In genomic region chr15:49918106-49918505, GRCh38 we compare ENCODE assay signal across 21 cellular contexts.
A peak's percentile ranks its signal among the peaks of the same experiment; 100 is the strongest.
DNase-seq lines count a peak whose midpoint lies in the region; ATAC-seq and TF ChIP-seq lines count a peak whose summit lies in the region.
"Had no signal": no experiment of that assay in that cellular context is flagged by ENCODE, and none has a peak within 500 bp of the region (broad histone marks: within the 10 kb centered on the region; RNA-seq: fewer than 3 reads in every experiment).

No MANE protein-coding gene starts in this region.

- CTCF ChIA-PET in mammary epithelial cell (lab: Charles Lee; ENCODE audit: low non-redundant PET), result no interaction called here

- no peaks in the 10 kb centered on the region for H3K79me2 ChIP-seq in mammary epithelial cell (ENCODE audit: insufficient read depth, low read length)

- H3K36me3 ChIP-seq in mammary epithelial cell (ENCODE audit: insufficient read depth, low read length), result no peaks in the 10 kb centered on the region
- H3K36me3 ChIP-seq: gastrocnemius medialis had no signal

- H3K4me1 ChIP-seq in mammary epithelial cell (ENCODE audit: insufficient read depth, low read length), result no peaks in the 10 kb centered on the region

- no peaks in the 10 kb centered on the region for H3K9me3 ChIP-seq in mammary epithelial cell (replicated peaks; ENCODE audit: insufficient read depth, low read length)
- H3K9me3 ChIP-seq: gastrocnemius medialis had no signal

- H3K9ac ChIP-seq in mammary epithelial cell (ENCODE audit: insufficient read depth, low read length), result no peak overlapping the region

- no peaks in the 10 kb centered on the region for H4K20me1 ChIP-seq in mammary epithelial cell (ENCODE audit: insufficient read depth, low read length)

- DNase-seq in EH (ENCODE audit: low read depth), result peak; percentile 14
- peak; percentile 47 for DNase-seq in M059J (ENCODE audit: low read depth)
- peak; percentile 28 for DNase-seq in mammary epithelial cell
- DNase-seq in kidney tubule cell (ENCODE audit: low spot score), result peak; percentile 30
- DNase-seq in osteocyte (ENCODE audit: extremely low spot score, unreplicated experiment), result no peak
- no peak for DNase-seq in hypothalamus (lab: John Stamatoyannopoulos, UW)
- DNase-seq: activated B cell treated with CpG ODN at 0.5 μM for 24 hours; activated naive CD8-positive, alpha-beta T cell treated with anti-CD3 and anti-CD28 coated beads, Interleukin-2, amount 50 U/mL, for 24 hours; gastrocnemius medialis; GDM1; MM.1S; naive thymus-derived CD4-positive, alpha-beta T cell; NCI-H2107; stimulated activated CD4-positive, alpha-beta T cell treated with anti-CD3 and anti-CD28 coated beads, Interleukin-12 subunit alpha, Interleukin-12 subunit beta, amount 100 ng/mL, for 4 hours; T-helper 17 cell had no signal

- no peak overlapping the region for H3K27ac ChIP-seq in mammary epithelial cell (ENCODE audit: insufficient read depth, low read depth, low read length)
- H3K27ac ChIP-seq: gastrocnemius medialis had no signal

- no peak overlapping the region for H3K4me3 Mint-ChIP-seq in osteocyte (ENCODE audit: unreplicated experiment)
- H3K4me3 Mint-ChIP-seq: activated B cell treated with CpG ODN at 0.5 μM for 24 hours; activated naive CD8-positive, alpha-beta T cell treated with anti-CD3 and anti-CD28 coated beads, Interleukin-2, amount 50 U/mL, for 24 hours; activated T-helper 17 cell treated with anti-CD3 and anti-CD28 coated beads, Interleukin-2, amount 50 U/mL, for 72 hours; B cell; naive thymus-derived CD4-positive, alpha-beta T cell; T-helper 17 cell had no signal

- dilution Hi-C loops in mammary epithelial cell (cut with HindIII; ENCODE audit: low sequenced_read_pairs), result no loop called here

- in situ Hi-C loops in mammary epithelial cell (cut with MboI; ENCODE audit: low sequenced_read_pairs in 2 of 2), result no loop called here

- peaks cover 25% of the 10 kb centered on the region for H3K27me3 Mint-ChIP-seq in osteocyte (ENCODE audit: unreplicated experiment)
- H3K27me3 Mint-ChIP-seq: activated B cell treated with CpG ODN at 0.5 μM for 24 hours; activated naive CD8-positive, alpha-beta T cell treated with anti-CD3 and anti-CD28 coated beads, Interleukin-2, amount 50 U/mL, for 24 hours; activated T-helper 17 cell treated with anti-CD3 and anti-CD28 coated beads, Interleukin-2, amount 50 U/mL, for 72 hours; B cell; progenitor cell of endocrine pancreas; T-helper 17 cell had no signal

- BruUV-seq in mammary epithelial cell (replicated peaks; lab: Mats Ljungman, UMichigan), result no TSS peak

- no peak for TF ChIP-seq CTCF in mammary epithelial cell (conservative IDR thresholded peaks at IDR 0.05 in 1 of 2, IDR thresholded peaks at IDR 0.05 in 1 of 2; ENCODE audit: extremely low read depth in 1 of 2, insufficient read depth in 1 of 2, low read depth in 1 of 2, low read length in 2 of 2)
- no peak for TF ChIP-seq CTCF in osteocyte (IDR thresholded peaks at IDR 0.05)

- H3K27me3 ChIP-seq in mammary epithelial cell (ENCODE audit: insufficient read depth, low read length), result no peaks in the 10 kb centered on the region
- H3K27me3 ChIP-seq: gastrocnemius medialis had no signal

- H3K4me2 ChIP-seq in mammary epithelial cell (ENCODE audit: insufficient read depth, low read depth, low read length), result no peak overlapping the region

- WGBS in mammary epithelial cell (ENCODE audit: low coverage, missing lambda C conversion rate), result 0% methylated on average over 1 of the region's 1 CpG

- no peak overlapping the region for H3K4me3 ChIP-seq in mammary epithelial cell (replicated peaks in 1 of 3; ENCODE audit: insufficient read depth in 1 of 3, low read depth in 2 of 3, low read length in 3 of 3)
- H3K4me3 ChIP-seq: gastrocnemius medialis, GM12878, lung had no signal

- H3K27ac Mint-ChIP-seq in osteocyte (ENCODE audit: unreplicated experiment), result no peak overlapping the region
- H3K27ac Mint-ChIP-seq: activated B cell treated with CpG ODN at 0.5 μM for 24 hours; activated naive CD8-positive, alpha-beta T cell treated with anti-CD3 and anti-CD28 coated beads, Interleukin-2, amount 50 U/mL, for 24 hours; activated T-helper 17 cell treated with anti-CD3 and anti-CD28 coated beads, Interleukin-2, amount 50 U/mL, for 72 hours; B cell; naive thymus-derived CD4-positive, alpha-beta T cell; progenitor cell of endocrine pancreas; T-helper 17 cell had no signal

- no peaks in the 10 kb centered on the region for H3K36me3 Mint-ChIP-seq in osteocyte (ENCODE audit: unreplicated experiment)

- ATAC-seq in GM19035 (IDR thresholded peaks at IDR 0.05; ENCODE audit: unreplicated experiment), result no peak
- ATAC-seq: activated naive CD8-positive, alpha-beta T cell treated with anti-CD3 and anti-CD28 coated beads, Interleukin-2, amount 50 U/mL, for 24 hours; activated T-helper 17 cell treated with anti-CD3 and anti-CD28 coated beads, Interleukin-2, amount 50 U/mL, for 72 hours; gastrocnemius medialis; GM12878; naive thymus-derived CD4-positive, alpha-beta T cell; T-helper 17 cell had no signal

- intact Hi-C loops in mammary epithelial cell (cut with micrococcal nuclease), result no loop called here

- no peaks in the 10 kb centered on the region for H3K9me3 Mint-ChIP-seq in osteocyte (ENCODE audit: unreplicated experiment)
- H3K9me3 Mint-ChIP-seq: activated naive CD8-positive, alpha-beta T cell treated with anti-CD3 and anti-CD28 coated beads, Interleukin-2, amount 50 U/mL, for 24 hours; activated T-helper 17 cell treated with anti-CD3 and anti-CD28 coated beads, Interleukin-2, amount 50 U/mL, for 72 hours had no signal

- no peaks in the 10 kb centered on the region for H3K4me1 Mint-ChIP-seq in osteocyte (ENCODE audit: unreplicated experiment)
- H3K4me1 Mint-ChIP-seq: activated B cell treated with CpG ODN at 0.5 μM for 24 hours; activated naive CD8-positive, alpha-beta T cell treated with anti-CD3 and anti-CD28 coated beads, Interleukin-2, amount 50 U/mL, for 24 hours; activated T-helper 17 cell treated with anti-CD3 and anti-CD28 coated beads, Interleukin-2, amount 50 U/mL, for 72 hours; B cell; T-helper 17 cell had no signal

- H2AFZ ChIP-seq in mammary epithelial cell (ENCODE audit: low read depth, low read length), result no peak overlapping the region

Comparison
In these comparisons a context has a peak if more than half of its experiments do, and no peak if none do; other contexts are left out.
1. DNase-seq: peak in EH (single experiment), M059J (single experiment), mammary epithelial cell (single experiment) and kidney tubule cell (single experiment); none in osteocyte (single experiment) and hypothalamus (0 of 51).